ENCODE assay signal across 11 cellular contexts in the genomic region with DNA sequence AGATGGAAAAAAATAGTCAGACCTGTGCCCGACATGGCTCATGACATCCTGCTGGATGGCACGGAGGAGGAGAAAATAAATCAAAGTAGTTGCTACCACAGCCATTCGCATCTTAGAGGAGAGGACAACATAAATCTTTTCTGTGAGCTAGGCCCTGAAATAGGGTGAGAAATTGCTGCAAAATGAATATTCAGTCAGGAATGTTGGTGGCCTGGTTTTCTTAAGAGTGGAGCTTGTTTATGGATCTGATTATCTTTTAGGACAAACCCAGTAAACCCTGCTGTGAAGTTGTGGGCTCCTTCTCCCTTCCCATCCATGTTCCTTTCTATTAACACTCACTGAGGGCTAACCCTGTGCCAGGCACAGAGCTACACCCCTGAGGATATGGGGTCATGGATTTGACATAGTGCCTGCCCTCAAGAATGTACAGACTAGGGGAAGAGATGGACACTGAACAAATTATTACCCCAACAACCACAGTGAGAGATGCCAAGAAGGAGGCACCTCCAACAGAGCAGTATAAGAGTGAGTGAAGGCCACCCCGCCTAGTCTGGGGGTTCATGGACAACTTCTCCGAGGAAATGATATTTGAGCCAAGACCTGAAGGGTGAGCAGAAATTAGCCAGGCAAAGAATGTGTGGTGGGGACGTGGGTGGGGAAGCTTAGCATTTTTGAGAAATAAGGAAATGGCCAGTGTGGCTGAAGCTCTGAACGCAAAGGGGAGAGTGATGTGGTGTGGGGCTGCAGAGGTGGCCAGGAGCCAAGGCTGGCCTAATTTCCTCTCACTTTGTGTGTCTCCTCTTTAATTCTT.
DNase-seq lines count a peak whose midpoint lies in the region; ATAC-seq and TF ChIP-seq lines count a peak whose summit lies in the region.
"Had no signal": no experiment of that assay in that cellular context is flagged by ENCODE, and none has a peak within 500 bp of the region (broad histone marks: within the 10 kb centered on the region; RNA-seq: fewer than 3 reads in every experiment).

No MANE protein-coding gene starts in this region.

- no peak overlapping the region for H4K8ac ChIP-seq in mesendoderm (ENCODE audit: low read depth, low read length)

- H4K5ac ChIP-seq in mesendoderm (ENCODE audit: low read length), result no peak overlapping the region

- no peaks in the 10 kb centered on the region for H3K36me3 Mint-ChIP-seq in activated naive CD4-positive, alpha-beta T cell treated with anti-CD3 and anti-CD28 coated beads for 36 hours (ENCODE audit: low read depth)

- CTCF ChIA-PET in activated naive CD4-positive, alpha-beta T cell treated with anti-CD3 and anti-CD28 coated beads for 36 hours (lab: Charles Lee), result interaction anchor here (0.5 to 11.2 kb wide), 9 partner anchors 15 to 1054 kb away, joined by 3 to 165 read pairs (median 4); no protein-coding TSS in a partner anchor

- no peaks in the 10 kb centered on the region for H3K79me1 ChIP-seq in mesendoderm (ENCODE audit: low read length)

- no peak overlapping the region for H3K4me3 ChIP-seq in mesendoderm (ENCODE audit: low read length)
- H3K4me3 ChIP-seq in upper lobe of right lung, result no peak overlapping the region

- H3K27ac Mint-ChIP-seq in activated naive CD4-positive, alpha-beta T cell treated with anti-CD3 and anti-CD28 coated beads for 36 hours, result peak overlapping the region; percentile 6

- no peak overlapping the region for H2BK15ac ChIP-seq in mesendoderm (replicated peaks; ENCODE audit: low read depth)

- no peak overlapping the region for H3K9ac ChIP-seq in mesendoderm (ENCODE audit: low read length)

- no peak overlapping the region for H3K56ac ChIP-seq in mesendoderm (ENCODE audit: low read length)

- no peak overlapping the region for H3K23ac ChIP-seq in mesendoderm (ENCODE audit: low read length)

- no peak overlapping the region for H3K18ac ChIP-seq in mesendoderm (ENCODE audit: low read length)

- no peaks in the 10 kb centered on the region for H3K79me2 ChIP-seq in mesendoderm (ENCODE audit: control insufficient read depth, insufficient read depth, low read length)

- ATAC-seq in upper lobe of right lung, result peak; percentile 53
- ATAC-seq in GM19467 (IDR thresholded peaks at IDR 0.05; ENCODE audit: unreplicated experiment), result no peak
- ATAC-seq in GM18505 (IDR thresholded peaks at IDR 0.05; ENCODE audit: unreplicated experiment), result no peak

- intact Hi-C loops in activated naive CD4-positive, alpha-beta T cell treated with anti-CD3 and anti-CD28 coated beads for 36 hours (cut with micrococcal nuclease), result no loop called here
- intact Hi-C loops in upper lobe of right lung (cut with DNase I), result no loop called here

- no peaks in the 10 kb centered on the region for H3K36me3 ChIP-seq in mesendoderm (ENCODE audit: control insufficient read depth, insufficient read depth, low read length)
- H3K36me3 ChIP-seq in upper lobe of right lung, result no peaks in the 10 kb centered on the region

- no peaks in the 10 kb centered on the region for H3K9me3 ChIP-seq in upper lobe of right lung

- no peak for TF ChIP-seq POLR2A in GM18505 (IDR thresholded peaks at IDR 0.05; ENCODE audit: borderline replicate concordance, extremely low read depth, insufficient read depth, insufficient read length)

- H2AK5ac ChIP-seq in mesendoderm (ENCODE audit: low read length), result no peak overlapping the region

- H3K27ac ChIP-seq in angular gyrus (ENCODE audit: low read depth, low read length) (peak overlapping the region; percentile 11), mesendoderm (ENCODE audit: low read depth, low read length) (no peak overlapping the region), upper lobe of right lung (peak overlapping the region; percentile 44)

- DNase-seq in activated naive CD4-positive, alpha-beta T cell treated with anti-CD3 and anti-CD28 coated beads for 36 hours, result no peak
- DNase-seq in activated naive CD4-positive, alpha-beta T cell treated with anti-CD3 and anti-CD28 coated beads, Interleukin-2, amount 50 U/mL, for 16 hours, result no peak
- DNase-seq in mesendoderm, result peak; percentile 23
- DNase-seq in upper lobe of right lung, result peak; percentile 69
- DNase-seq in middle frontal gyrus (ENCODE audit: extremely low spot score, low spot score), result no peak
- DNase-seq: islet precursor cell; KG1; stimulated activated CD4-positive, alpha-beta T cell treated with anti-CD3 and anti-CD28 coated beads, Interleukin-4, amount 100 ng/mL, for 4 hours had no signal

- no CpG with 5 or more reads among the region's 7 CpGs for WGBS in mesendoderm (ENCODE audit: extremely low coverage, insufficient coverage, low lambda C conversion rate)

- no peaks in the 10 kb centered on the region for H3K27me3 Mint-ChIP-seq in activated naive CD4-positive, alpha-beta T cell treated with anti-CD3 and anti-CD28 coated beads for 36 hours (ENCODE audit: low read depth)

- H3K4me1 ChIP-seq in mesendoderm (ENCODE audit: control insufficient read depth, low read depth, low read length), result no peaks in the 10 kb centered on the region
- H3K4me1 ChIP-seq in upper lobe of right lung, result peaks cover 10% of the 10 kb centered on the region

- H3K4ac ChIP-seq in mesendoderm (ENCODE audit: low read depth, low read length), result no peak overlapping the region

- no peak overlapping the region for H2BK5ac ChIP-seq in mesendoderm (ENCODE audit: low read length)

- no peak for TF ChIP-seq CTCF in upper lobe of right lung (IDR thresholded peaks at IDR 0.05)

- no peaks in the 10 kb centered on the region for H3K9me3 Mint-ChIP-seq in activated naive CD4-positive, alpha-beta T cell treated with anti-CD3 and anti-CD28 coated beads for 36 hours

- H3K27me3 ChIP-seq in mesendoderm (ENCODE audit: insufficient read depth, low read length, poor library complexity), result no peaks in the 10 kb centered on the region
- no peaks in the 10 kb centered on the region for H3K27me3 ChIP-seq in upper lobe of right lung

- no peak overlapping the region for H3K4me2 ChIP-seq in mesendoderm (ENCODE audit: low read length)

- H3K4me3 Mint-ChIP-seq in activated naive CD4-positive, alpha-beta T cell treated with anti-CD3 and anti-CD28 coated beads for 36 hours, result no peak overlapping the region

- no peak overlapping the region for H2BK120ac ChIP-seq in mesendoderm (ENCODE audit: low read depth, low read length)

- peaks cover 9% of the 10 kb centered on the region for H3K4me1 Mint-ChIP-seq in activated naive CD4-positive, alpha-beta T cell treated with anti-CD3 and anti-CD28 coated beads for 36 hours (ENCODE audit: low read depth)

Comparison
In these comparisons a context has a peak if more than half of its experiments do, and no peak if none do; other contexts are left out.
1. DNase-seq: peak in mesendoderm (single experiment) and upper lobe of right lung (single experiment); none in activated naive CD4-positive, alpha-beta T cell treated with anti-CD3 and anti-CD28 coated beads for 36 hours (single experiment), activated naive CD4-positive, alpha-beta T cell treated with anti-CD3 and anti-CD28 coated beads, Interleukin-2, amount 50 U/mL, for 16 hours (single experiment) and middle frontal gyrus (single experiment).